2 cellular contexts compared by ENCODE assay signal in the genomic region with DNA sequence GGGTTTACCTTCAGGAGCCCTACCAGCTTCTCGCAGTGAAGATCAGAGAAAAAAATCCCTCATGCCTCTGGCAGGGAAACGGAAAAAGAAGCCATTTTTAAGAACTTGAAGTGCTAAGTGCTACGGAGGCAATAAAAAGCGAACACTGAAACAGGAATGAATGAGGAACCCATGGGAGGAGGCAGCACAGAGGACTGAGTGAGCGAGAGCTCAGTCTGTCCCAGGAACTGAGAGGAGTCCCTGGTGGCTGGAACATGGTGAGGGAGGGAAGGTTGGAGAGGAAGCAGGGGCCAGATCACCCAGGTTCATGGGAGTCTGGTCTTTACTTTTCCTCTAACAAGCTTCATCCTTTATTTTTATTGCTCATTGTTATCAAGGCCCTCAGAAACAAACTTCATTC.
TF ChIP-seq lines count a peak whose summit lies in the region.

No MANE protein-coding gene starts in this region.

TF ChIP-seq in GM23338, 12 proteins besides CTCF, POLR2A, EP300 and RAD21 (continued from another document):
- TF ChIP-seq, protein P1, sequence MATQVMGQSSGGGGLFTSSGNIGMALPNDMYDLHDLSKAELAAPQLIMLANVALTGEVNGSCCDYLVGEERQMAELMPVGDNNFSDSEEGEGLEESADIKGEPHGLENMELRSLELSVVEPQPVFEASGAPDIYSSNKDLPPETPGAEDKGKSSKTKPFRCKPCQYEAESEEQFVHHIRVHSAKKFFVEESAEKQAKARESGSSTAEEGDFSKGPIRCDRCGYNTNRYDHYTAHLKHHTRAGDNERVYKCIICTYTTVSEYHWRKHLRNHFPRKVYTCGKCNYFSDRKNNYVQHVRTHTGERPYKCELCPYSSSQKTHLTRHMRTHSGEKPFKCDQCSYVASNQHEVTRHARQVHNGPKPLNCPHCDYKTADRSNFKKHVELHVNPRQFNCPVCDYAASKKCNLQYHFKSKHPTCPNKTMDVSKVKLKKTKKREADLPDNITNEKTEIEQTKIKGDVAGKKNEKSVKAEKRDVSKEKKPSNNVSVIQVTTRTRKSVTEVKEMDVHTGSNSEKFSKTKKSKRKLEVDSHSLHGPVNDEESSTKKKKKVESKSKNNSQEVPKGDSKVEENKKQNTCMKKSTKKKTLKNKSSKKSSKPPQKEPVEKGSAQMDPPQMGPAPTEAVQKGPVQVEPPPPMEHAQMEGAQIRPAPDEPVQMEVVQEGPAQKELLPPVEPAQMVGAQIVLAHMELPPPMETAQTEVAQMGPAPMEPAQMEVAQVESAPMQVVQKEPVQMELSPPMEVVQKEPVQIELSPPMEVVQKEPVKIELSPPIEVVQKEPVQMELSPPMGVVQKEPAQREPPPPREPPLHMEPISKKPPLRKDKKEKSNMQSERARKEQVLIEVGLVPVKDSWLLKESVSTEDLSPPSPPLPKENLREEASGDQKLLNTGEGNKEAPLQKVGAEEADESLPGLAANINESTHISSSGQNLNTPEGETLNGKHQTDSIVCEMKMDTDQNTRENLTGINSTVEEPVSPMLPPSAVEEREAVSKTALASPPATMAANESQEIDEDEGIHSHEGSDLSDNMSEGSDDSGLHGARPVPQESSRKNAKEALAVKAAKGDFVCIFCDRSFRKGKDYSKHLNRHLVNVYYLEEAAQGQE (IDR thresholded peaks at IDR 0.05; ENCODE audit: unreplicated experiment) = no peak
- TF ChIP-seq, protein P2, sequence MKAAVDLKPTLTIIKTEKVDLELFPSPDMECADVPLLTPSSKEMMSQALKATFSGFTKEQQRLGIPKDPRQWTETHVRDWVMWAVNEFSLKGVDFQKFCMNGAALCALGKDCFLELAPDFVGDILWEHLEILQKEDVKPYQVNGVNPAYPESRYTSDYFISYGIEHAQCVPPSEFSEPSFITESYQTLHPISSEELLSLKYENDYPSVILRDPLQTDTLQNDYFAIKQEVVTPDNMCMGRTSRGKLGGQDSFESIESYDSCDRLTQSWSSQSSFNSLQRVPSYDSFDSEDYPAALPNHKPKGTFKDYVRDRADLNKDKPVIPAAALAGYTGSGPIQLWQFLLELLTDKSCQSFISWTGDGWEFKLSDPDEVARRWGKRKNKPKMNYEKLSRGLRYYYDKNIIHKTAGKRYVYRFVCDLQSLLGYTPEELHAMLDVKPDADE (IDR thresholded peaks at IDR 0.05) = no peak
- no peak for TF ChIP-seq STAT1 (IDR thresholded peaks at IDR 0.05; ENCODE audit: unreplicated experiment)
- TF ChIP-seq JUNB (IDR thresholded peaks at IDR 0.05; ENCODE audit: unreplicated experiment) = no peak
- no peak for TF ChIP-seq CREB1 (CRISPR knock-in tag; IDR thresholded peaks at IDR 0.05; ENCODE audit: low read depth)
- no peak for TF ChIP-seq ZNF331 (CRISPR knock-in tag; IDR thresholded peaks at IDR 0.05; ENCODE audit: low read depth)
- no peak for TF ChIP-seq NANOG (IDR thresholded peaks at IDR 0.05; ENCODE audit: borderline replicate concordance)
- no peak for TF ChIP-seq POLR2AphosphoS5 (IDR thresholded peaks at IDR 0.05; ENCODE audit: low read depth)
- TF ChIP-seq EZH2 (IDR thresholded peaks at IDR 0.05; ENCODE audit: low read depth, unreplicated experiment) = no peak
- TF ChIP-seq EZH2phosphoT487 (IDR thresholded peaks at IDR 0.05; ENCODE audit: unreplicated experiment) = no peak
TF ChIP-seq in GM23338: peak in this region for 0.

TF ChIP-seq in H1, 55 proteins besides CTCF, POLR2A, EP300 and RAD21 (continued from another document):
- TF ChIP-seq TAF7 (optimal IDR thresholded peaks at IDR 0.05; ENCODE audit: borderline replicate concordance, low read depth, low read length) (no peak), RNF2 (IDR thresholded peaks at IDR 0.05; ENCODE audit: borderline replicate concordance, low read depth, low read length, missing control alignments, poor library complexity, severe bottlenecking) (no peak), CEBPB (IDR thresholded peaks at IDR 0.05; ENCODE audit: low read depth, low read length) (no peak), CBX5 (IDR thresholded peaks at IDR 0.05; ENCODE audit: low read depth, low read length) (no peak), NRF1 (IDR thresholded peaks at IDR 0.05; ENCODE audit: low read depth, low read length) (no peak), ZNF274 (IDR thresholded peaks at IDR 0.05; ENCODE audit: borderline replicate concordance, extremely low read depth, low read length) (no peak), BACH1 (IDR thresholded peaks at IDR 0.05; ENCODE audit: low read length) (no peak)
- TF ChIP-seq, protein P3, sequence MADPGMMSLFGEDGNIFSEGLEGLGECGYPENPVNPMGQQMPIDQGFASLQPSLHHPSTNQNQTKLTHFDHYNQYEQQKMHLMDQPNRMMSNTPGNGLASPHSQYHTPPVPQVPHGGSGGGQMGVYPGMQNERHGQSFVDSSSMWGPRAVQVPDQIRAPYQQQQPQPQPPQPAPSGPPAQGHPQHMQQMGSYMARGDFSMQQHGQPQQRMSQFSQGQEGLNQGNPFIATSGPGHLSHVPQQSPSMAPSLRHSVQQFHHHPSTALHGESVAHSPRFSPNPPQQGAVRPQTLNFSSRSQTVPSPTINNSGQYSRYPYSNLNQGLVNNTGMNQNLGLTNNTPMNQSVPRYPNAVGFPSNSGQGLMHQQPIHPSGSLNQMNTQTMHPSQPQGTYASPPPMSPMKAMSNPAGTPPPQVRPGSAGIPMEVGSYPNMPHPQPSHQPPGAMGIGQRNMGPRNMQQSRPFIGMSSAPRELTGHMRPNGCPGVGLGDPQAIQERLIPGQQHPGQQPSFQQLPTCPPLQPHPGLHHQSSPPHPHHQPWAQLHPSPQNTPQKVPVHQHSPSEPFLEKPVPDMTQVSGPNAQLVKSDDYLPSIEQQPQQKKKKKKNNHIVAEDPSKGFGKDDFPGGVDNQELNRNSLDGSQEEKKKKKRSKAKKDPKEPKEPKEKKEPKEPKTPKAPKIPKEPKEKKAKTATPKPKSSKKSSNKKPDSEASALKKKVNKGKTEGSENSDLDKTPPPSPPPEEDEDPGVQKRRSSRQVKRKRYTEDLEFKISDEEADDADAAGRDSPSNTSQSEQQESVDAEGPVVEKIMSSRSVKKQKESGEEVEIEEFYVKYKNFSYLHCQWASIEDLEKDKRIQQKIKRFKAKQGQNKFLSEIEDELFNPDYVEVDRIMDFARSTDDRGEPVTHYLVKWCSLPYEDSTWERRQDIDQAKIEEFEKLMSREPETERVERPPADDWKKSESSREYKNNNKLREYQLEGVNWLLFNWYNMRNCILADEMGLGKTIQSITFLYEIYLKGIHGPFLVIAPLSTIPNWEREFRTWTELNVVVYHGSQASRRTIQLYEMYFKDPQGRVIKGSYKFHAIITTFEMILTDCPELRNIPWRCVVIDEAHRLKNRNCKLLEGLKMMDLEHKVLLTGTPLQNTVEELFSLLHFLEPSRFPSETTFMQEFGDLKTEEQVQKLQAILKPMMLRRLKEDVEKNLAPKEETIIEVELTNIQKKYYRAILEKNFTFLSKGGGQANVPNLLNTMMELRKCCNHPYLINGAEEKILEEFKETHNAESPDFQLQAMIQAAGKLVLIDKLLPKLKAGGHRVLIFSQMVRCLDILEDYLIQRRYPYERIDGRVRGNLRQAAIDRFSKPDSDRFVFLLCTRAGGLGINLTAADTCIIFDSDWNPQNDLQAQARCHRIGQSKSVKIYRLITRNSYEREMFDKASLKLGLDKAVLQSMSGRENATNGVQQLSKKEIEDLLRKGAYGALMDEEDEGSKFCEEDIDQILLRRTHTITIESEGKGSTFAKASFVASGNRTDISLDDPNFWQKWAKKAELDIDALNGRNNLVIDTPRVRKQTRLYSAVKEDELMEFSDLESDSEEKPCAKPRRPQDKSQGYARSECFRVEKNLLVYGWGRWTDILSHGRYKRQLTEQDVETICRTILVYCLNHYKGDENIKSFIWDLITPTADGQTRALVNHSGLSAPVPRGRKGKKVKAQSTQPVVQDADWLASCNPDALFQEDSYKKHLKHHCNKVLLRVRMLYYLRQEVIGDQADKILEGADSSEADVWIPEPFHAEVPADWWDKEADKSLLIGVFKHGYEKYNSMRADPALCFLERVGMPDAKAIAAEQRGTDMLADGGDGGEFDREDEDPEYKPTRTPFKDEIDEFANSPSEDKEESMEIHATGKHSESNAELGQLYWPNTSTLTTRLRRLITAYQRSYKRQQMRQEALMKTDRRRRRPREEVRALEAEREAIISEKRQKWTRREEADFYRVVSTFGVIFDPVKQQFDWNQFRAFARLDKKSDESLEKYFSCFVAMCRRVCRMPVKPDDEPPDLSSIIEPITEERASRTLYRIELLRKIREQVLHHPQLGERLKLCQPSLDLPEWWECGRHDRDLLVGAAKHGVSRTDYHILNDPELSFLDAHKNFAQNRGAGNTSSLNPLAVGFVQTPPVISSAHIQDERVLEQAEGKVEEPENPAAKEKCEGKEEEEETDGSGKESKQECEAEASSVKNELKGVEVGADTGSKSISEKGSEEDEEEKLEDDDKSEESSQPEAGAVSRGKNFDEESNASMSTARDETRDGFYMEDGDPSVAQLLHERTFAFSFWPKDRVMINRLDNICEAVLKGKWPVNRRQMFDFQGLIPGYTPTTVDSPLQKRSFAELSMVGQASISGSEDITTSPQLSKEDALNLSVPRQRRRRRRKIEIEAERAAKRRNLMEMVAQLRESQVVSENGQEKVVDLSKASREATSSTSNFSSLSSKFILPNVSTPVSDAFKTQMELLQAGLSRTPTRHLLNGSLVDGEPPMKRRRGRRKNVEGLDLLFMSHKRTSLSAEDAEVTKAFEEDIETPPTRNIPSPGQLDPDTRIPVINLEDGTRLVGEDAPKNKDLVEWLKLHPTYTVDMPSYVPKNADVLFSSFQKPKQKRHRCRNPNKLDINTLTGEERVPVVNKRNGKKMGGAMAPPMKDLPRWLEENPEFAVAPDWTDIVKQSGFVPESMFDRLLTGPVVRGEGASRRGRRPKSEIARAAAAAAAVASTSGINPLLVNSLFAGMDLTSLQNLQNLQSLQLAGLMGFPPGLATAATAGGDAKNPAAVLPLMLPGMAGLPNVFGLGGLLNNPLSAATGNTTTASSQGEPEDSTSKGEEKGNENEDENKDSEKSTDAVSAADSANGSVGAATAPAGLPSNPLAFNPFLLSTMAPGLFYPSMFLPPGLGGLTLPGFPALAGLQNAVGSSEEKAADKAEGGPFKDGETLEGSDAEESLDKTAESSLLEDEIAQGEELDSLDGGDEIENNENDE (IDR thresholded peaks at IDR 0.05; ENCODE audit: insufficient replicate concordance, low read length) = no peak
